Comparison of ENCODE assay signal across 10 cellular contexts in genomic region chr10:108685863-108686531, GRCh38.
"Had no signal": no experiment of that assay in that cellular context is flagged by ENCODE, and none has a peak within 500 bp of the region (broad histone marks: within the 10 kb centered on the region; RNA-seq: fewer than 3 reads in every experiment).

No MANE protein-coding gene starts in this region.

- FAIRE-seq: HepG2, K562 had no signal

- H2AFZ ChIP-seq: GM23248 had no signal

- H3K9ac ChIP-seq: GM23248 had no signal

- H3K4me3 ChIP-seq: GM23248, HAP-1, K562 had no signal

- H3K27ac ChIP-seq: GM23248, HL-60 had no signal

- H3K27ac Mint-ChIP-seq: HFFc6, IgD-negative memory B cell had no signal

- H3K36me3 Mint-ChIP-seq: IgD-negative memory B cell had no signal

- H3K4me3 Mint-ChIP-seq: HFFc6, IgD-negative memory B cell had no signal

- H3K9me3 ChIP-seq: HAP-1 had no signal

- H3K27me3 Mint-ChIP-seq: IgD-negative memory B cell had no signal

- DNase-seq: GM23248, H7, HFFc6, KG1 had no signal

- H3K4me1 ChIP-seq: HAP-1 had no signal

- ATAC-seq: HCT116, HepG2, K562 had no signal

- H3K36me3 ChIP-seq: HAP-1 had no signal
